ENCODE assay signal across 11 cellular contexts in the genomic region with DNA sequence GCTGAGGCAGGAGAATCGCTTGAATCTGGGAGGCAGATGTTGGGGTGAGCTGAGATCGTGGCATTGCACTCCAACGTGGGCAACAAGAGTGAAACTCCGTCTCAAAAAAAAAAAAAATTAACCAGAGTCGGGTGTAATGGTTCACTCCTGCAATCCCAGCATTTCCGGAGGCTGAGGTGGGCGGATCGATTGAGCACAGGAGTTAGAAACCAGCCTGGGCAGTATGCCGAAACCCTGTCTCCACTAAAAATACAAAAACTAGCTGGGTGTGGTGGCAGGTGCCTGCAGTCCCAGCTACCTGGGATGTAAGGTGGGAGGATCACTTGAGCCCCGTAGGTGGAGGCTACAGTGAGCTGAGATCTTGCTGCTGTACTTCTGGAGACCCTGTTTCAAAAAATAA. TPM values are rescaled to one million over a fixed set of nuclear protein-coding genes. Genes with fewer than 3 reads are reported as not detected.
DNase-seq lines count a peak whose midpoint lies in the region; ATAC-seq and TF ChIP-seq lines count a peak whose summit lies in the region.
"Had no signal": no experiment of that assay in that cellular context is flagged by ENCODE, and none has a peak within 500 bp of the region (broad histone marks: within the 10 kb centered on the region; RNA-seq: fewer than 3 reads in every experiment).

No MANE protein-coding gene starts in this region.

- H3K36me3 Mint-ChIP-seq in T-helper 2 cell treated with Interferon-gamma antibody and Interleukin-4, amounts not matched to agents 5 μg/mL and 100 μg/mL, for 36 hours (ENCODE audit: low read depth), result peaks cover 23% of the 10 kb centered on the region
- peaks cover 71% of the 10 kb centered on the region for H3K36me3 Mint-ChIP-seq in stimulated activated effector memory CD8-positive, alpha-beta T cell treated with anti-CD3 and anti-CD28 coated beads, Interleukin-12 subunit alpha, Interleukin-12 subunit beta, amount 100 ng/mL, for 72 hours

- WGBS in esophagus muscularis mucosa, result 93% methylated on average over 10 of the region's 10 CpGs

- H3K79me2 ChIP-seq in SU-DHL-6 (ENCODE audit: insufficient read depth, low read length), result peaks cover 46% of the 10 kb centered on the region

- intact Hi-C loops in esophagus muscularis mucosa (cut with DNase I), result no loop called here

- 0 out of 2 replicates have a peak, but pooled peaks cover under 1% of the 10 kb centered on the region for H3F3A ChIP-seq in SU-DHL-6 (ENCODE audit: insufficient read depth)

- no peaks in the 10 kb centered on the region for H3K9me3 Mint-ChIP-seq in T-helper 2 cell treated with Interferon-gamma antibody and Interleukin-4, amounts not matched to agents 5 μg/mL and 100 μg/mL, for 36 hours
- H3K9me3 Mint-ChIP-seq in stimulated activated effector memory CD8-positive, alpha-beta T cell treated with anti-CD3 and anti-CD28 coated beads, Interleukin-12 subunit alpha, Interleukin-12 subunit beta, amount 100 ng/mL, for 72 hours, result no peaks in the 10 kb centered on the region

- no peak for ATAC-seq in stimulated activated effector memory CD8-positive, alpha-beta T cell treated with anti-CD3 and anti-CD28 coated beads, Interleukin-12 subunit alpha, Interleukin-12 subunit beta, amount 100 ng/mL, for 72 hours
- ATAC-seq: left colon had no signal

- H3K27ac ChIP-seq in SU-DHL-6 (ENCODE audit: low read depth, low read length) (no peak overlapping the region), esophagus muscularis mucosa (replicated peaks in 1 of 4) (peak overlapping the region in 3 of 4 donors; percentile 78 to 90 (median 89))

- peak overlapping the region; percentile 96 for H3K4me3 Mint-ChIP-seq in T-helper 2 cell treated with Interferon-gamma antibody and Interleukin-4, amounts not matched to agents 5 μg/mL and 100 μg/mL, for 36 hours
- H3K4me3 Mint-ChIP-seq in stimulated activated effector memory CD8-positive, alpha-beta T cell treated with anti-CD3 and anti-CD28 coated beads, Interleukin-12 subunit alpha, Interleukin-12 subunit beta, amount 100 ng/mL, for 72 hours, result peak overlapping the region; percentile 80

- peak overlapping the region; percentile 91 for H3K9ac ChIP-seq in SU-DHL-6 (ENCODE audit: low read length)

- DNase-seq in T-helper 2 cell treated with Interferon-gamma antibody and Interleukin-4, amounts not matched to agents 5 μg/mL and 100 μg/mL, for 36 hours (ENCODE audit: low spot score), result no peak
- DNase-seq in T-helper 2 cell, result no peak
- no peak for DNase-seq in esophagus muscularis mucosa (ENCODE audit: extremely low spot score)
- DNase-seq in stimulated activated effector memory CD8-positive, alpha-beta T cell treated with anti-CD3 and anti-CD28 coated beads, Interleukin-12 subunit alpha, Interleukin-12 subunit beta, amount 100 ng/mL, for 72 hours (ENCODE audit: low spot score in 2 of 2), result no peak
- no peak for DNase-seq in SHP77 treated with DMSO at 0.1 percent for 48 hours (lab: John Stamatoyannopoulos, UW)
- DNase-seq in activated gamma-delta T cell treated with Interleukin-2 at 50 U/mL for 16 hours, result no peak
- DNase-seq in HuH-7 (ENCODE audit: low spot score), result no peak
- DNase-seq: ACHN, left colon, NCI-H1092 had no signal

- no peaks in the 10 kb centered on the region; the same call in 1 of the 2 replicates for H4K20me1 ChIP-seq in SU-DHL-6 (ENCODE audit: low read depth, low read length)

- H2AFZ ChIP-seq in SU-DHL-6 (ENCODE audit: low read depth, low read length, severe bottlenecking), result no peak overlapping the region

- H3K9me3 ChIP-seq in SU-DHL-6 (ENCODE audit: insufficient read depth, low read length), result no peaks in the 10 kb centered on the region
- no peaks in the 10 kb centered on the region for H3K9me3 ChIP-seq in esophagus muscularis mucosa

- H3K9me2 ChIP-seq in SU-DHL-6 (replicated peaks; ENCODE audit: insufficient read depth, low read length), result no peaks in the 10 kb centered on the region

- H3K27ac Mint-ChIP-seq in T-helper 2 cell treated with Interferon-gamma antibody and Interleukin-4, amounts not matched to agents 5 μg/mL and 100 μg/mL, for 36 hours, result peak overlapping the region; percentile 96
- H3K27ac Mint-ChIP-seq in stimulated activated effector memory CD8-positive, alpha-beta T cell treated with anti-CD3 and anti-CD28 coated beads, Interleukin-12 subunit alpha, Interleukin-12 subunit beta, amount 100 ng/mL, for 72 hours, result peak overlapping the region; percentile 90

- H3K27me3 Mint-ChIP-seq in T-helper 2 cell treated with Interferon-gamma antibody and Interleukin-4, amounts not matched to agents 5 μg/mL and 100 μg/mL, for 36 hours (ENCODE audit: low read depth), result no peaks in the 10 kb centered on the region

- H3K4me3 ChIP-seq in SU-DHL-6 (ENCODE audit: insufficient read depth, low read length, poor library complexity, severe bottlenecking), result no peak overlapping the region
- no peak overlapping the region for H3K4me3 ChIP-seq in esophagus muscularis mucosa

- peak overlapping the region; percentile 75 for H3K4me2 ChIP-seq in SU-DHL-6 (ENCODE audit: low read depth, low read length, poor library complexity, severe bottlenecking)

- no peaks in the 10 kb centered on the region for H3K36me3 ChIP-seq in SU-DHL-6 (ENCODE audit: low read length)
- H3K36me3 ChIP-seq in esophagus muscularis mucosa, result peaks cover 12 to 52% (median 43%) of the 10 kb centered on the region in 4 donors

- no peaks in the 10 kb centered on the region for H3K27me3 ChIP-seq in SU-DHL-6 (ENCODE audit: low read length)
- H3K27me3 ChIP-seq in esophagus muscularis mucosa, result no peaks in the 10 kb centered on the region

- TF ChIP-seq CTCF in SU-DHL-6 (IDR thresholded peaks at IDR 0.05; ENCODE audit: insufficient read depth, low read length, poor library complexity, severe bottlenecking) (no peak), esophagus muscularis mucosa (IDR thresholded peaks at IDR 0.05) (no peak)

- no peak for TF ChIP-seq POLR2A in esophagus muscularis mucosa (IDR thresholded peaks at IDR 0.05; ENCODE audit: low read depth)

- peaks cover 17 to 29% (median 21%) of the 10 kb centered on the region in 4 donors for H3K4me1 ChIP-seq in esophagus muscularis mucosa

- TF ChIP-seq EP300 in esophagus muscularis mucosa (IDR thresholded peaks at IDR 0.05), result no peak

- H3K4me1 Mint-ChIP-seq in T-helper 2 cell treated with Interferon-gamma antibody and Interleukin-4, amounts not matched to agents 5 μg/mL and 100 μg/mL, for 36 hours (ENCODE audit: low read depth), result peaks cover 19% of the 10 kb centered on the region
- H3K4me1 Mint-ChIP-seq in stimulated activated effector memory CD8-positive, alpha-beta T cell treated with anti-CD3 and anti-CD28 coated beads, Interleukin-12 subunit alpha, Interleukin-12 subunit beta, amount 100 ng/mL, for 72 hours, result peaks cover 41% of the 10 kb centered on the region

RNA-seq across cellular contexts. Expression of gene RANGAP1, which starts 1.5 kb away (rescaled TPM):
- 10 to 100 TPM; 39.9 to 87.9 (median 65.5) TPM for total RNA-seq in esophagus muscularis mucosa

RNA-seq across cellular contexts. Expression of gene ZC3H7B, which starts 16.9 kb away (rescaled TPM):
- 10 to 100 TPM; 39.9 to 72.2 (median 54.3) TPM for total RNA-seq in esophagus muscularis mucosa

RNA-seq across cellular contexts. Expression of gene CHADL, which starts 43.7 kb away (rescaled TPM):
- total RNA-seq in esophagus muscularis mucosa, result 10 to 100 TPM in 2 of 4 donors, 1 to 10 TPM in 2; 7.5 to 13.2 (median 10.3) TPM
